ENCODE assay signal across 17 cellular contexts in the genomic region with DNA sequence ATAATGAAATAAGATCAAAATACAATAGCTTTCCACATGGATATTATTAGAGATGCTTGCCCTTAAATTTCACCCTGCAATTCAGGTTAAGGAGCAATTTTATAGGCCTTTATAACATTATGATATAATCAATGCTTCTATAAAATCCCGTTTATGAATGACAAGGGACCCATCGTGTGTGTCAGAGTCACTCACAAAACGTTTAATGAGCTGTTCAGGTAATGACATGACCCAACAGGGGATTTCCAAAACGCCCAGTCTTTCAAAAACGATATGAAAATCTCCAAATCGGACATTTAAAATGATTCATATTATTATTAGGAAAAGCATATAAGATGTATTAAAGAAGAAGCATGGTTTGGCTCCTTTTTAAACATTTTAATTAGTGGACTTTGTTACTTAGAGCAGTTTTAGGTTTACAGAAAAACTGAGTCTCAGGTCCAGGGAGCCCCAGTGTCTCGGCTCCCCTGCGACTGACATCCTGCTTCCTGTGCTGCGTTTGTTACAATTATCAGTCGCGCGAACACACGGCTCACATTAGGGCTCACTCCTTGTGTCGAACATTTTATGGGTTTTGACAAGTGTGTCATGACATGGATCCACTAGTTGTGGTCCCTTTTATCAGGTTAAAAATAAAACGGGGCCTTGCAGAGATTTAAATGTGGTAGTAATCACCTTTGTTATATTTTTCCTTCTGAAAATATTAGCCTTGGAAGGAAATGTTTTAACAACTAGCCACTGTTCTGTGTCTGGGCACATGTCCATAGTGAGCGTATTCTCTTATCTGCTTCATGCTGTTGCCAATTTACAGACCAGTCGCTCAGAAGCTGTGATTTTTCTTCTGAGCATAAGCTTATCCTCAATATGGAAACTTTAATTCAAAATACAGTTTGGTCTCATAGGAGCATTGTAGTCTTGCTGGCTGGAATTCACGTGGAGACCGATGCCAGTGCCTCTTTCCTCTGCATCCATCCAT. TPM values are rescaled to one million over a fixed set of nuclear protein-coding genes. Genes with fewer than 3 reads are reported as not detected.
A peak's percentile ranks its signal among the peaks of the same experiment; 100 is the strongest.
DNase-seq lines count a peak whose midpoint lies in the region; ATAC-seq and TF ChIP-seq lines count a peak whose summit lies in the region.
"Had no signal": no experiment of that assay in that cellular context is flagged by ENCODE, and none has a peak within 500 bp of the region (broad histone marks: within the 10 kb centered on the region; RNA-seq: fewer than 3 reads in every experiment).

No MANE protein-coding gene starts in this region.

- peaks cover 0 to 1% (median 0%) of the 10 kb centered on the region in 7 donors for H3K9me3 Mint-ChIP-seq in CD4-positive, CD25-positive, alpha-beta regulatory T cell
- H3K9me3 Mint-ChIP-seq in WTC11 = peaks cover 4% of the 10 kb centered on the region

- H3K4me3 Mint-ChIP-seq in CD4-positive, CD25-positive, alpha-beta regulatory T cell = no peak overlapping the region
- no peak overlapping the region for H3K4me3 Mint-ChIP-seq in T-helper 17 cell
- no peak overlapping the region for H3K4me3 Mint-ChIP-seq in WTC11

- H3K9me3 ChIP-seq in CD4-positive, CD25-positive, alpha-beta regulatory T cell (ENCODE audit: control insufficient read depth in 2 of 2, low read length in 2 of 2) = no peaks in the 10 kb centered on the region
- H3K9me3 ChIP-seq in T-helper 17 cell (ENCODE audit: control insufficient read depth, low read length, poor library complexity, severe bottlenecking) (no peaks in the 10 kb centered on the region), left ventricle myocardium inferior (replicated peaks) (peaks cover 2% of the 10 kb centered on the region)

- intact Hi-C loops in left ventricle myocardium inferior (cut with micrococcal nuclease) = no loop called here

- ATAC-seq in CD4-positive, CD25-positive, alpha-beta regulatory T cell (ENCODE audit: low read depth in 2 of 2) = no peak
- peak; percentile 64 for ATAC-seq in T-helper 17 cell
- no peak for ATAC-seq in HG03108 (IDR thresholded peaks at IDR 0.05; ENCODE audit: unreplicated experiment)
- ATAC-seq in WTC11 = no peak
- no peak for ATAC-seq in GM18858 (IDR thresholded peaks at IDR 0.05; ENCODE audit: unreplicated experiment)

- H3K27me3 ChIP-seq in CD4-positive, CD25-positive, alpha-beta regulatory T cell (ENCODE audit: control insufficient read depth, insufficient read depth, low read length) = no peaks in the 10 kb centered on the region
- H3K27me3 ChIP-seq in left ventricle myocardium inferior (ENCODE audit: low read depth) = no peaks in the 10 kb centered on the region

- peaks cover 0 to 2% (median 0%) of the 10 kb centered on the region in 4 donors for H3K4me1 Mint-ChIP-seq in CD4-positive, CD25-positive, alpha-beta regulatory T cell
- H3K4me1 Mint-ChIP-seq in T-helper 17 cell (peaks cover 4% of the 10 kb centered on the region), WTC11 (0 out of 2 replicates have a peak, but pooled peaks cover 3% of the 10 kb centered on the region)

- no peaks in the 10 kb centered on the region for H3K4me1 ChIP-seq in CD4-positive, CD25-positive, alpha-beta regulatory T cell (ENCODE audit: control insufficient read depth, insufficient read depth, low read length, poor library complexity, severe bottlenecking)
- H3K4me1 ChIP-seq in left ventricle myocardium inferior = peaks cover 21% of the 10 kb centered on the region

- H3K36me3 ChIP-seq in CD4-positive, CD25-positive, alpha-beta regulatory T cell (ENCODE audit: control insufficient read depth, insufficient read depth, low read length) = no peaks in the 10 kb centered on the region
- no peaks in the 10 kb centered on the region for H3K36me3 ChIP-seq in left ventricle myocardium inferior

- TF ChIP-seq CTCF in left ventricle myocardium inferior (IDR thresholded peaks at IDR 0.05; ENCODE audit: borderline replicate concordance) = no peak
- no peak for TF ChIP-seq CTCF in WTC11 (IDR thresholded peaks at IDR 0.05)

- POLR2A ChIA-PET in WTC11 (lab: Charles Lee) = no interaction called here

- CTCF ChIA-PET in WTC11 (lab: Charles Lee) = interaction anchor here (1.4 to 1.9 kb wide), 2 partner anchors 31 to 100 kb away, joined by 4 to 5 read pairs; no protein-coding TSS in a partner anchor

- peak overlapping the region in 1 of 3 donors; percentile 36 for H3K27ac Mint-ChIP-seq in CD4-positive, CD25-positive, alpha-beta regulatory T cell
- H3K27ac Mint-ChIP-seq in T-helper 17 cell (peak overlapping the region; percentile 19), WTC11 (no peak overlapping the region)

- H3K27ac ChIP-seq in CD4-positive, CD25-positive, alpha-beta regulatory T cell (ENCODE audit: insufficient read depth, low read length, poor library complexity, severe bottlenecking) = no peak overlapping the region
- H3K27ac ChIP-seq in left ventricle myocardium inferior (replicated peaks) = peak overlapping the region; percentile 41
- H3K27ac ChIP-seq: C4-2B, RWPE1 had no signal

- H3K4me3 ChIP-seq in CD4-positive, CD25-positive, alpha-beta regulatory T cell (ENCODE audit: low read depth, low read length) = peak overlapping the region; percentile 26
- H3K4me3 ChIP-seq in left ventricle myocardium inferior = no peak overlapping the region

- no peaks in the 10 kb centered on the region for H3K27me3 Mint-ChIP-seq in CD4-positive, CD25-positive, alpha-beta regulatory T cell
- H3K27me3 Mint-ChIP-seq in T-helper 17 cell (peaks cover 29% of the 10 kb centered on the region), WTC11 (ENCODE audit: low read depth) (peaks cover 3% of the 10 kb centered on the region)

- peak in 1 of 3 donors; percentile 6 for DNase-seq in CD4-positive, CD25-positive, alpha-beta regulatory T cell
- DNase-seq in T-helper 17 cell (no peak), left ventricle myocardium inferior (no peak), retina (peak; percentile 8), WTC11 (ENCODE audit: low spot score) (no peak)
- DNase-seq: COR-L47, DMS153, KBM-7, NCI-H1417 treated with DMSO at 0.1 percent for 48 hours, NCI-H2029 treated with DMSO at 0.1 percent for 48 hours, NCI-H2171 treated with DMSO at 0.1 percent for 48 hours, NCI-H446 treated with DMSO at 0.1 percent for 48 hours, NCI-H748 treated with DMSO at 0.1 percent for 48 hours had no signal

- H3K36me3 Mint-ChIP-seq in CD4-positive, CD25-positive, alpha-beta regulatory T cell = no peaks in the 10 kb centered on the region
- H3K36me3 Mint-ChIP-seq in T-helper 17 cell (ENCODE audit: low read depth) (no peaks in the 10 kb centered on the region), WTC11 (no peaks in the 10 kb centered on the region)

TF ChIP-seq in WTC11, 78 proteins besides CTCF, POLR2A, EP300 and RAD21 (continues in another document):
- TF ChIP-seq FOXP4 (CRISPR knock-in tag; IDR thresholded peaks at IDR 0.05) = no peak
- no peak for TF ChIP-seq E2F5 (CRISPR knock-in tag; IDR thresholded peaks at IDR 0.05)
- TF ChIP-seq STAT6 (CRISPR knock-in tag; conservative IDR thresholded peaks at IDR 0.05; ENCODE audit: low read depth) = no peak
- TF ChIP-seq MYBL2 (CRISPR knock-in tag; IDR thresholded peaks at IDR 0.05) = no peak

RNA-seq across cellular contexts. Expression of gene POFUT2, which starts 52.0 kb away (rescaled TPM):
- total RNA-seq in CD4-positive, CD25-positive, alpha-beta regulatory T cell = 55.6 TPM
- 1 to 10 TPM; 2.6 to 4.7 (median 3.2) TPM for polyA plus RNA-seq in CD4-positive, CD25-positive, alpha-beta regulatory T cell
- total RNA-seq in T-helper 17 cell (10 to 100 TPM; 48.5 to 66.4 TPM), left ventricle myocardium inferior (20.9 TPM), WTC11 (2021) (37.1 to 41.4 TPM (median 39.7 TPM) in 3 replicates)
